In genomic region chr4:8315343-8316250, GRCh38 we compare ENCODE assay signal across 8 cellular contexts. TPM values are rescaled to one million over a fixed set of nuclear protein-coding genes. Genes with fewer than 3 reads are reported as not detected.
A peak's percentile ranks its signal among the peaks of the same experiment; 100 is the strongest.
DNase-seq lines count a peak whose midpoint lies in the region; ATAC-seq, FAIRE-seq and TF ChIP-seq lines count a peak whose summit lies in the region.

No MANE protein-coding gene starts in this region.

- H3K9me3 Mint-ChIP-seq in Calu3 (ENCODE audit: low read depth, unreplicated experiment) (no peaks in the 10 kb centered on the region), type B pancreatic cell (no peaks in the 10 kb centered on the region)

- intact Hi-C loops in Calu3 (cut with micrococcal nuclease; ENCODE audit: unreplicated experiment) (no loop called here), kidney (cut with DNase I) (no loop called here)

- H3K4me3 ChIP-seq in astrocyte of the spinal cord (ENCODE audit: low read depth, low read length) (no peak overlapping the region), kidney (ENCODE audit: low read length in 2 of 2) (no peak overlapping the region)
- H3K4me3 ChIP-seq in effector memory CD4-positive, alpha-beta T cell (ENCODE audit: insufficient read depth, low read depth, low read length, poor library complexity, severe bottlenecking) = no peak overlapping the region

- in situ Hi-C loops in astrocyte of the spinal cord (cut with HindIII; ENCODE audit: low sequenced_read_pairs) = no loop called here

- H3K9ac ChIP-seq in kidney (ENCODE audit: low read length in 2 of 2) = no peak overlapping the region

- FAIRE-seq in kidney (lab: Jason Lieb, UNC) = no peak

- peak overlapping the region; percentile 33 to 58 for H3K27ac ChIP-seq in kidney (ENCODE audit: low read depth in 2 of 2, low read length in 2 of 2)
- no peak overlapping the region for H3K27ac ChIP-seq in effector memory CD4-positive, alpha-beta T cell (ENCODE audit: insufficient read depth, low read length, poor library complexity, severe bottlenecking)

- H3K9me3 ChIP-seq in kidney (ENCODE audit: control insufficient read depth in 1 of 2, low read length in 2 of 2) = no peaks in the 10 kb centered on the region
- H3K9me3 ChIP-seq in effector memory CD4-positive, alpha-beta T cell (ENCODE audit: control insufficient read depth, low read length) = no peaks in the 10 kb centered on the region

- CTCF ChIA-PET in Calu3 (lab: Charles Lee) = no interaction called here

- peaks cover 14% of the 10 kb centered on the region for H3K27me3 Mint-ChIP-seq in Calu3 (ENCODE audit: unreplicated experiment)
- no peaks in the 10 kb centered on the region for H3K27me3 Mint-ChIP-seq in type B pancreatic cell

- H3K27me3 ChIP-seq in effector memory CD4-positive, alpha-beta T cell (replicated peaks; ENCODE audit: control insufficient read depth, insufficient read depth, low read length, poor library complexity, severe bottlenecking) = no peaks in the 10 kb centered on the region

- TF ChIP-seq CTCF in Calu3 (IDR thresholded peaks at IDR 0.05; ENCODE audit: unreplicated experiment) (no peak), astrocyte of the spinal cord (IDR thresholded peaks at IDR 0.05; ENCODE audit: low read depth, low read length) (no peak), kidney (IDR thresholded peaks at IDR 0.05; ENCODE audit: borderline replicate concordance, extremely low read depth, insufficient read depth) (no peak), type B pancreatic cell (conservative IDR thresholded peaks at IDR 0.05) (no peak)

- H3K36me3 ChIP-seq in kidney (ENCODE audit: control insufficient read depth in 1 of 2, insufficient read depth in 2 of 2, low read length in 2 of 2) = no peaks in the 10 kb centered on the region
- no peaks in the 10 kb centered on the region for H3K36me3 ChIP-seq in effector memory CD4-positive, alpha-beta T cell (ENCODE audit: control insufficient read depth, insufficient read depth, low read length)

- peaks cover 12% of the 10 kb centered on the region for H3K4me1 Mint-ChIP-seq in Calu3 (ENCODE audit: low read depth, unreplicated experiment)
- peaks cover 18% of the 10 kb centered on the region for H3K4me1 Mint-ChIP-seq in type B pancreatic cell (ENCODE audit: unreplicated experiment)

- peaks cover 0 to 12% of the 10 kb centered on the region in 2 donors for H3K4me1 ChIP-seq in kidney (ENCODE audit: control insufficient read depth in 1 of 2, insufficient read depth in 1 of 2, low read depth in 1 of 2, low read length in 2 of 2)
- H3K4me1 ChIP-seq in effector memory CD4-positive, alpha-beta T cell (ENCODE audit: control insufficient read depth, insufficient read depth, low read length, poor library complexity, severe bottlenecking) = no peaks in the 10 kb centered on the region

- peak; percentile 67 for DNase-seq in Calu3
- DNase-seq in NCI-H1417 (lab: John Stamatoyannopoulos, UW) = peak; percentile 51 to 91 (median 79)
- DNase-seq in astrocyte of the spinal cord (ENCODE audit: low read depth, low spot score) = peak; percentile 79
- DNase-seq in kidney = peak; percentile 96
- DNase-seq in type B pancreatic cell (ENCODE audit: extremely low spot score, unreplicated experiment) = peak; percentile 75
- no peak for DNase-seq in effector memory CD4-positive, alpha-beta T cell

- H3K4me3 Mint-ChIP-seq in Calu3 (ENCODE audit: low read depth, unreplicated experiment) = peak overlapping the region; percentile 45
- peak overlapping the region; percentile 58 for H3K4me3 Mint-ChIP-seq in type B pancreatic cell

- peaks cover 8% of the 10 kb centered on the region for H3K36me3 Mint-ChIP-seq in Calu3 (ENCODE audit: insufficient read depth, unreplicated experiment)
- H3K36me3 Mint-ChIP-seq in type B pancreatic cell = no peaks in the 10 kb centered on the region

- no peak for ATAC-seq in HG02571 (IDR thresholded peaks at IDR 0.05; ENCODE audit: unreplicated experiment)
- ATAC-seq in GM19351 (IDR thresholded peaks at IDR 0.05; ENCODE audit: unreplicated experiment) = no peak

- H3K27ac Mint-ChIP-seq in Calu3 (ENCODE audit: unreplicated experiment) (no peak overlapping the region), type B pancreatic cell (peak overlapping the region; percentile 85)

- BruUV-seq in Calu3 (replicated peaks; lab: Mats Ljungman, UMichigan) = no TSS peak

RNA-seq across cellular contexts. Expression of gene HTRA3, which starts 46.0 kb away (rescaled TPM):
- not detected in 2 replicates for total RNA-seq in Calu3 (2022)
- total RNA-seq in kidney = 1.7 TPM
- polyA plus RNA-seq in kidney (ENCODE audit: insufficient read depth, low read depth, low replicate concordance) = 6.5 TPM
- 0.52 and 4.4 TPM in 2 replicates for total RNA-seq in type B pancreatic cell (ENCODE audit: low replicate concordance)

Comparison
In these comparisons a context has a peak if more than half of its experiments do, and no peak if none do; other contexts are left out.
1. DNase-seq: peak in Calu3 (single experiment), NCI-H1417 (3 of 3), astrocyte of the spinal cord (single experiment), kidney (single experiment) and type B pancreatic cell (single experiment); none in effector memory CD4-positive, alpha-beta T cell (0 of 3).